Comparison of ENCODE assay signal across 29 cellular contexts in genomic region chr2:96668771-96669170, GRCh38. TPM values are rescaled to one million over a fixed set of nuclear protein-coding genes. Genes with fewer than 3 reads are reported as not detected.
"Had no signal": no experiment of that assay in that cellular context is flagged by ENCODE, and none has a peak within 500 bp of the region (broad histone marks: within the 10 kb centered on the region; RNA-seq: fewer than 3 reads in every experiment).

No MANE protein-coding gene starts in this region.

- H3K36me3 ChIP-seq: adrenal gland, gastroesophageal sphincter, transverse colon had no signal

- H3K9me3 Mint-ChIP-seq: activated naive CD4-positive, alpha-beta T cell treated with anti-CD3 and anti-CD28 coated beads, Interleukin-2, amount 50 U/mL, for 72 hours; activated T-cell treated with anti-CD3 and anti-CD28 coated beads, Interleukin-2, amount 50 U/mL, for 72 hours; effector memory CD8-positive, alpha-beta T cell had no signal

- H3K9me3 ChIP-seq: adrenal gland, body of pancreas, testis, transverse colon had no signal

- H3K27ac Mint-ChIP-seq: activated CD8-positive, alpha-beta memory T cell treated with anti-CD3 and anti-CD28 coated beads, Interleukin-2, amount 10 ng/mL, durations not matched to agents 7 days and 5 days; activated CD8-positive, alpha-beta T cell treated with anti-CD3 and anti-CD28 coated beads, Interleukin-2, amount 10 ng/mL, durations not matched to agents 7 days and 5 days; activated naive CD4-positive, alpha-beta T cell treated with anti-CD3 and anti-CD28 coated beads, Interleukin-2, amount 50 U/mL, for 72 hours; activated T-cell treated with anti-CD3 and anti-CD28 coated beads, Interleukin-2, amount 50 U/mL, for 72 hours had no signal

- DNase-seq: activated CD4-positive, alpha-beta T cell treated with anti-CD3 and anti-CD28 coated beads for 1 hour; activated CD8-positive, alpha-beta memory T cell treated with anti-CD3 and anti-CD28 coated beads, Interleukin-2, amount 10 ng/mL, durations not matched to agents 7 days and 5 days; activated CD8-positive, alpha-beta T cell treated with anti-CD3 and anti-CD28 coated beads, Interleukin-2, amount 10 ng/mL, durations not matched to agents 7 days and 5 days; activated naive CD4-positive, alpha-beta T cell; activated T-cell treated with anti-CD3 and anti-CD28 coated beads, Interleukin-2, amount 50 U/mL, for 72 hours; adrenal gland; body of pancreas; cerebellar nuclear complex; effector memory CD8-positive, alpha-beta T cell; islet precursor cell; left cardiac atrium; left ventricle myocardium superior; stimulated activated CD4-positive, alpha-beta T cell treated with anti-CD3 and anti-CD28 coated beads, Interleukin-12 subunit alpha, Interleukin-12 subunit beta, amount 100 ng/mL, for 4 hours; stimulated activated CD4-positive, alpha-beta T cell treated with anti-CD3 and anti-CD28 coated beads, Interleukin-4, amount 100 ng/mL, for 1 hour; stimulated activated naive CD8-positive, alpha-beta T cell treated with anti-CD3 and anti-CD28 coated beads, Interleukin-15, Interleukin-2, amounts not matched to agents 100 U/mL and 50 U/mL, for 24 hours; T1000; testis; transverse colon had no signal

- H3K4me3 Mint-ChIP-seq: activated CD8-positive, alpha-beta memory T cell treated with anti-CD3 and anti-CD28 coated beads, Interleukin-2, amount 10 ng/mL, durations not matched to agents 7 days and 5 days; activated CD8-positive, alpha-beta T cell treated with anti-CD3 and anti-CD28 coated beads, Interleukin-2, amount 10 ng/mL, durations not matched to agents 7 days and 5 days; activated T-cell treated with anti-CD3 and anti-CD28 coated beads, Interleukin-2, amount 50 U/mL, for 72 hours; effector memory CD8-positive, alpha-beta T cell; WTC11 had no signal

- H3K4me3 ChIP-seq: adrenal gland, body of pancreas, coronary artery, dorsolateral prefrontal cortex, gastroesophageal sphincter, hepatocyte, skin epidermis, testis, transverse colon had no signal

- H3K4me1 ChIP-seq: testis, transverse colon had no signal

- ATAC-seq: activated CD8-positive, alpha-beta memory T cell treated with anti-CD3 and anti-CD28 coated beads, Interleukin-2, amount 10 ng/mL, durations not matched to agents 7 days and 5 days; activated CD8-positive, alpha-beta T cell treated with anti-CD3 and anti-CD28 coated beads, Interleukin-2, amount 10 ng/mL, durations not matched to agents 7 days and 5 days; activated naive CD4-positive, alpha-beta T cell treated with anti-CD3 and anti-CD28 coated beads, Interleukin-2, amount 50 U/mL, for 72 hours; activated T-cell treated with anti-CD3 and anti-CD28 coated beads, Interleukin-2, amount 50 U/mL, for 72 hours; body of pancreas; effector memory CD8-positive, alpha-beta T cell; gastroesophageal sphincter; left cardiac atrium; left ventricle myocardium superior; sciatic nerve; stimulated activated naive CD8-positive, alpha-beta T cell treated with anti-CD3 and anti-CD28 coated beads, Interleukin-15, Interleukin-2, amounts not matched to agents 100 U/mL and 50 U/mL, for 24 hours; WTC11 had no signal

- H3K27ac ChIP-seq: adrenal gland, body of pancreas, coronary artery, dorsolateral prefrontal cortex, gastroesophageal sphincter, hepatocyte, skin epidermis, testis, transverse colon had no signal

- H3K36me3 Mint-ChIP-seq: activated CD8-positive, alpha-beta memory T cell treated with anti-CD3 and anti-CD28 coated beads, Interleukin-2, amount 10 ng/mL, durations not matched to agents 7 days and 5 days; activated naive CD4-positive, alpha-beta T cell treated with anti-CD3 and anti-CD28 coated beads, Interleukin-2, amount 50 U/mL, for 72 hours had no signal

- H3K27me3 ChIP-seq: adrenal gland, body of pancreas, dorsolateral prefrontal cortex, gastroesophageal sphincter, hepatocyte, testis, transverse colon had no signal

RNA-seq across cellular contexts. Expression of gene FER1L5, which starts 26.2 kb away (rescaled TPM):
- total RNA-seq: activated CD8-positive, alpha-beta memory T cell treated with anti-CD3 and anti-CD28 coated beads, Interleukin-2, amount 10 ng/mL, durations not matched to agents 7 days and 5 days; activated CD8-positive, alpha-beta T cell treated with anti-CD3 and anti-CD28 coated beads, Interleukin-2, amount 10 ng/mL, durations not matched to agents 7 days and 5 days; activated naive CD4-positive, alpha-beta T cell treated with anti-CD3 and anti-CD28 coated beads, Interleukin-2, amount 50 U/mL, for 72 hours; activated T-cell treated with anti-CD3 and anti-CD28 coated beads, Interleukin-2, amount 50 U/mL, for 72 hours; endothelial cell of umbilical vein; gastroesophageal sphincter; left ventricle myocardium superior; lung microvascular endothelial cell; T-helper 1 cell treated with Interleukin-12 subunit alpha and Interleukin-12 subunit beta and Interleukin-4 antibody, amounts not matched to agents 30 ng/mL and 1 ng/mL, for 36 hours; transverse colon had no signal
